In the genomic region with DNA sequence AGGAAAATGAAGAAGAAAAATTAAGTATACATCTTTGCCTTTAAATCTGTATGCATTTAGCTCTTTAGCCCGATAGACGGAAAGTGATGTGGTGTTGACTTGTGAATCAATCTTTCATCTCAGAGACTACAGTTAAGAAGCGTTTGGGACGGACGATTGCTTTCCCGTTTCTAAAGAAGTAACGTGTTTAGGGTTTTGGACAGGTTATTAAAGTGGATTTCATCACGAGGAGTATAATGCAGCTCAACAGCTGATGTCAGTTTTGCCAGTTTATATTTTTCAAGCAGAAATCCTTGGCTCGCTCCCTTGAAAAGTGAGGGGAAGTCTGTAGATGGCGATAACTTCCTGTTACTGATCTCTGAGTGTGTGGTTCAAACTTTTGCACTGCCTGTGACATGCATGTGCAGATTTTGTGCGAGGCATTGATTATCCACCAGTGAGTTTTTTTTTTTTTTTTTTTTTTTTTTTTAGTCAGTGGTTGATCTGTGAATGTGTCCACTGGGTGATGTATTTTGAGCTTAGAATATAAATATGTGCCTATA, we compare ENCODE assay signal across 10 cellular contexts. TPM values are rescaled to one million over a fixed set of nuclear protein-coding genes. Genes with fewer than 3 reads are reported as not detected.
DNase-seq lines count a peak whose midpoint lies in the region; ATAC-seq, FAIRE-seq and TF ChIP-seq lines count a peak whose summit lies in the region.
"Had no signal": no experiment of that assay in that cellular context is flagged by ENCODE, and none has a peak within 500 bp of the region (broad histone marks: within the 10 kb centered on the region; RNA-seq: fewer than 3 reads in every experiment).

No MANE protein-coding gene starts in this region.

- H3K4me1 ChIP-seq in iPS-20b (ENCODE audit: insufficient read depth, low read length): peaks cover 40% of the 10 kb centered on the region

- CTCF ChIA-PET in WTC11 (lab: Charles Lee): interaction anchor here (0.6 to 6.1 kb wide), 9 partner anchors 50 to 570 kb away, joined by 3 to 40 read pairs (median 3); no protein-coding TSS in a partner anchor
- CTCF ChIA-PET in HEK293T (lab: Yijun Ruan, JAX): no interaction called here

- H3K9me3 ChIP-seq in iPS-20b (ENCODE audit: insufficient read depth, low read depth, low read length): no peaks in the 10 kb centered on the region

- peak overlapping the region; percentile 87 for H3K4me3 ChIP-seq in iPS-20b (ENCODE audit: low read length)

- H3K36me3 Mint-ChIP-seq in WTC11: peaks cover 21% of the 10 kb centered on the region

- no peaks in the 10 kb centered on the region for H3K9me3 Mint-ChIP-seq in WTC11

- ATAC-seq in WTC11: no peak

- TF ChIP-seq CTCF in WTC11 (IDR thresholded peaks at IDR 0.05): no peak

- no peaks in the 10 kb centered on the region for H3K36me3 ChIP-seq in iPS-20b (ENCODE audit: insufficient read depth, low read depth, low read length)

- H3K27me3 ChIP-seq in iPS-20b (ENCODE audit: insufficient read depth, low read length): peaks cover 25% of the 10 kb centered on the region

- peak overlapping the region; percentile 73; the same call in 1 of the 2 replicates for H3K9ac ChIP-seq in iPS-20b (ENCODE audit: low read depth, low read length)

- peaks cover 72% of the 10 kb centered on the region for H3K4me1 Mint-ChIP-seq in WTC11

- H3K27ac ChIP-seq in iPS-20b (ENCODE audit: low read length): no peak overlapping the region

- H3K4me3 Mint-ChIP-seq in WTC11: peak overlapping the region; percentile 90

- no peak for FAIRE-seq in RCC 7860 (lab: Jason Lieb, UNC)
- FAIRE-seq: bronchial epithelial cell had no signal

- POLR2A ChIA-PET in WTC11 (lab: Charles Lee): no interaction called here
- POLR2A ChIA-PET in HEK293T (lab: Yijun Ruan, JAX): no interaction called here

- DNase-seq in NCI-H1105 treated with DMSO at 0.1 percent for 48 hours (lab: John Stamatoyannopoulos, UW) (peak; percentile 79), WTC11 (ENCODE audit: low spot score) (no peak), stromal cell of bone marrow (ENCODE audit: low read depth) (peak; percentile 15), RCC 7860 (ENCODE audit: low spot score) (no peak), HEK293T (ENCODE audit: extremely low spot score) (no peak)
- no peak for DNase-seq in activated CD4-positive, CD25-positive, alpha-beta regulatory T cell treated with anti-CD3 and anti-CD28 coated beads, Interleukin-2, amount 50 U/mL, for 72 hours
- no peak for DNase-seq in activated CD4-positive, CD25-positive, alpha-beta regulatory T cell (lab: John Stamatoyannopoulos, UW)
- DNase-seq: SW 1271 had no signal

- H3K27me3 Mint-ChIP-seq in WTC11 (ENCODE audit: low read depth): no peaks in the 10 kb centered on the region; the same call in 1 of the 2 replicates

- peak overlapping the region; percentile 73 for H3K27ac Mint-ChIP-seq in WTC11

TF ChIP-seq in WTC11, 78 proteins besides CTCF, POLR2A, EP300 and RAD21:
- TF ChIP-seq, protein P1, sequence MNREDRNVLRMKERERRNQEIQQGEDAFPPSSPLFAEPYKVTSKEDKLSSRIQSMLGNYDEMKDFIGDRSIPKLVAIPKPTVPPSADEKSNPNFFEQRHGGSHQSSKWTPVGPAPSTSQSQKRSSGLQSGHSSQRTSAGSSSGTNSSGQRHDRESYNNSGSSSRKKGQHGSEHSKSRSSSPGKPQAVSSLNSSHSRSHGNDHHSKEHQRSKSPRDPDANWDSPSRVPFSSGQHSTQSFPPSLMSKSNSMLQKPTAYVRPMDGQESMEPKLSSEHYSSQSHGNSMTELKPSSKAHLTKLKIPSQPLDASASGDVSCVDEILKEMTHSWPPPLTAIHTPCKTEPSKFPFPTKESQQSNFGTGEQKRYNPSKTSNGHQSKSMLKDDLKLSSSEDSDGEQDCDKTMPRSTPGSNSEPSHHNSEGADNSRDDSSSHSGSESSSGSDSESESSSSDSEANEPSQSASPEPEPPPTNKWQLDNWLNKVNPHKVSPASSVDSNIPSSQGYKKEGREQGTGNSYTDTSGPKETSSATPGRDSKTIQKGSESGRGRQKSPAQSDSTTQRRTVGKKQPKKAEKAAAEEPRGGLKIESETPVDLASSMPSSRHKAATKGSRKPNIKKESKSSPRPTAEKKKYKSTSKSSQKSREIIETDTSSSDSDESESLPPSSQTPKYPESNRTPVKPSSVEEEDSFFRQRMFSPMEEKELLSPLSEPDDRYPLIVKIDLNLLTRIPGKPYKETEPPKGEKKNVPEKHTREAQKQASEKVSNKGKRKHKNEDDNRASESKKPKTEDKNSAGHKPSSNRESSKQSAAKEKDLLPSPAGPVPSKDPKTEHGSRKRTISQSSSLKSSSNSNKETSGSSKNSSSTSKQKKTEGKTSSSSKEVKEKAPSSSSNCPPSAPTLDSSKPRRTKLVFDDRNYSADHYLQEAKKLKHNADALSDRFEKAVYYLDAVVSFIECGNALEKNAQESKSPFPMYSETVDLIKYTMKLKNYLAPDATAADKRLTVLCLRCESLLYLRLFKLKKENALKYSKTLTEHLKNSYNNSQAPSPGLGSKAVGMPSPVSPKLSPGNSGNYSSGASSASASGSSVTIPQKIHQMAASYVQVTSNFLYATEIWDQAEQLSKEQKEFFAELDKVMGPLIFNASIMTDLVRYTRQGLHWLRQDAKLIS (CRISPR knock-in tag; IDR thresholded peaks at IDR 0.05; ENCODE audit: borderline replicate concordance): 0 out of 2 replicates have a peak, but pooled peaks have one; percentile 11
- TF ChIP-seq FOXK1 (CRISPR knock-in tag; IDR thresholded peaks at IDR 0.05): no peak

TF ChIP-seq in HEK293T, 16 proteins besides CTCF, POLR2A, EP300 and RAD21:
- TF ChIP-seq TARDBP (IDR thresholded peaks at IDR 0.05) (no peak), ZNF384 (IDR thresholded peaks at IDR 0.05) (no peak), SUZ12 (IDR thresholded peaks at IDR 0.05) (no peak), FOXA1 (IDR thresholded peaks at IDR 0.05) (no peak), BHLHE40 (IDR thresholded peaks at IDR 0.05; ENCODE audit: borderline replicate concordance) (no peak), CTBP1 (IDR thresholded peaks at IDR 0.05; ENCODE audit: borderline replicate concordance) (no peak), SP1 (IDR thresholded peaks at IDR 0.05) (no peak), LEF1 (IDR thresholded peaks at IDR 0.05; ENCODE audit: borderline replicate concordance) (no peak), FOXK2 (IDR thresholded peaks at IDR 0.05) (no peak), NFRKB (IDR thresholded peaks at IDR 0.05) (no peak), HDGF (IDR thresholded peaks at IDR 0.05; ENCODE audit: borderline replicate concordance) (no peak), ARNT (IDR thresholded peaks at IDR 0.05) (no peak)

RNA-seq across cellular contexts. Expression of a gene that starts 1.1 kb away (rescaled TPM):
- total RNA-seq in WTC11 (2021): 142 to 165 TPM (median 154 TPM) in 3 replicates

Comparison
In these comparisons a context has a peak if more than half of its experiments do, and no peak if none do; other contexts are left out.
1. DNase-seq: peak in NCI-H1105 treated with DMSO at 0.1 percent for 48 hours (single experiment) and stromal cell of bone marrow (single experiment); none in WTC11 (single experiment), RCC 7860 (single experiment), HEK293T (single experiment), activated CD4-positive, CD25-positive, alpha-beta regulatory T cell treated with anti-CD3 and anti-CD28 coated beads, Interleukin-2, amount 50 U/mL, for 72 hours (single experiment) and activated CD4-positive, CD25-positive, alpha-beta regulatory T cell (0 of 4).